25 cellular contexts compared by ENCODE assay signal in genomic region chr19:31289976-31290375, GRCh38. TPM values are rescaled to one million over a fixed set of nuclear protein-coding genes. Genes with fewer than 3 reads are reported as not detected.
"Had no signal": no experiment of that assay in that cellular context is flagged by ENCODE, and none has a peak within 500 bp of the region (broad histone marks: within the 10 kb centered on the region; RNA-seq: fewer than 3 reads in every experiment).

No MANE protein-coding gene starts in this region.

- H3K9me3 ChIP-seq: esophagus squamous epithelium, lower lobe of right lung, psoas muscle, stomach, thyroid gland had no signal

- H3K36me3 Mint-ChIP-seq: immature natural killer cell; naive thymus-derived CD8-positive, alpha-beta T cell; stimulated activated effector memory CD8-positive, alpha-beta T cell treated with anti-CD3 and anti-CD28 coated beads, Interleukin-12 subunit alpha, Interleukin-12 subunit beta, amount 100 ng/mL, for 72 hours had no signal

- DNase-seq: cerebellar nuclear complex; cortex of kidney; effector memory CD4-positive, alpha-beta T cell; erythroblast; esophagus squamous epithelium; foreskin melanocyte; hypothalamus; immature natural killer cell; islet precursor cell; kidney glomerular epithelial cell; left ventricle myocardium superior; lower lobe of right lung; naive thymus-derived CD8-positive, alpha-beta T cell; nephron progenitor cell; nucleus accumbens; psoas muscle; right cardiac atrium; stimulated activated CD4-positive, alpha-beta T cell treated with anti-CD3 and anti-CD28 coated beads, Interleukin-2, amount 100 ng/mL, for 24 hours; stimulated activated CD4-positive, alpha-beta T cell treated with anti-CD3 and anti-CD28 coated beads, Interleukin-4, amount 100 ng/mL, for 24 hours; stimulated activated naive CD4-positive, alpha-beta T cell treated with Interleukin-2 at 50 U/mL for 16 hours; stomach; thyroid gland; trophoblast cell had no signal

- H3K27ac Mint-ChIP-seq: naive thymus-derived CD8-positive, alpha-beta T cell; nephron progenitor cell; stimulated activated effector memory CD8-positive, alpha-beta T cell treated with anti-CD3 and anti-CD28 coated beads, Interleukin-12 subunit alpha, Interleukin-12 subunit beta, amount 100 ng/mL, for 72 hours had no signal

- H3K4me1 ChIP-seq: lower lobe of right lung, psoas muscle had no signal

- ATAC-seq: left ventricle myocardium superior; lower lobe of right lung; naive thymus-derived CD8-positive, alpha-beta T cell; psoas muscle; right cardiac atrium; stimulated activated effector memory CD8-positive, alpha-beta T cell treated with anti-CD3 and anti-CD28 coated beads, Interleukin-12 subunit alpha, Interleukin-12 subunit beta, amount 100 ng/mL, for 72 hours had no signal

- H3K9me3 Mint-ChIP-seq: immature natural killer cell; nephron progenitor cell; stimulated activated effector memory CD8-positive, alpha-beta T cell treated with anti-CD3 and anti-CD28 coated beads, Interleukin-12 subunit alpha, Interleukin-12 subunit beta, amount 100 ng/mL, for 72 hours had no signal

- H3K27me3 ChIP-seq: esophagus squamous epithelium, stomach, thyroid gland had no signal

- H3K4me3 Mint-ChIP-seq: immature natural killer cell; naive thymus-derived CD8-positive, alpha-beta T cell; nephron progenitor cell; stimulated activated effector memory CD8-positive, alpha-beta T cell treated with anti-CD3 and anti-CD28 coated beads, Interleukin-12 subunit alpha, Interleukin-12 subunit beta, amount 100 ng/mL, for 72 hours had no signal

- H3K36me3 ChIP-seq: esophagus squamous epithelium, lower lobe of right lung, stomach, thyroid gland had no signal

- H3K4me3 ChIP-seq: esophagus squamous epithelium, lower lobe of right lung, psoas muscle, smooth muscle cell, stomach, thyroid gland had no signal

- H3K27ac ChIP-seq: esophagus squamous epithelium, lower lobe of right lung, psoas muscle, stomach had no signal

RNA-seq across cellular contexts. Expression of gene TSHZ3, which starts 59.3 kb away (rescaled TPM):
- total RNA-seq: naive thymus-derived CD8-positive, alpha-beta T cell had no signal
